Comparison of ENCODE assay signal across 20 cellular contexts in genomic region chr19:15253513-15253912, GRCh38. TPM values are rescaled to one million over a fixed set of nuclear protein-coding genes. Genes with fewer than 3 reads are reported as not detected.
DNase-seq lines count a peak whose midpoint lies in the region; ATAC-seq and TF ChIP-seq lines count a peak whose summit lies in the region.
"Had no signal": no experiment of that assay in that cellular context is flagged by ENCODE, and none has a peak within 500 bp of the region (broad histone marks: within the 10 kb centered on the region; RNA-seq: fewer than 3 reads in every experiment).

No MANE protein-coding gene starts in this region.

- TF ChIP-seq CTCF in HEK293 (tag by site-specific recombination; IDR thresholded peaks at IDR 0.05) (no peak), H9 (conservative IDR thresholded peaks at IDR 0.05) (no peak), GM20000 (IDR thresholded peaks at IDR 0.05; ENCODE audit: extremely low read depth, missing control alignments) (no peak)

- H3K79me1 ChIP-seq in H9 (ENCODE audit: insufficient read depth, low read depth, low read length, poor library complexity, severe bottlenecking), result no peaks in the 10 kb centered on the region

- H3K9me3 Mint-ChIP-seq in central memory CD8-positive, alpha-beta T cell, result no peaks in the 10 kb centered on the region
- H3K9me3 Mint-ChIP-seq in naive B cell (no peaks in the 10 kb centered on the region), H9 (no peaks in the 10 kb centered on the region)
- H3K9me3 Mint-ChIP-seq: dendritic cell treated with granulocyte-macrophage colony-stimulating factor and Interleukin-4, amounts not matched to agents 40 ng/mL and 50 ng/mL, for 4 days; stimulated activated effector memory CD8-positive, alpha-beta T cell treated with anti-CD3 and anti-CD28 coated beads, Interleukin-12 subunit alpha, Interleukin-12 subunit beta, amount 100 ng/mL, for 72 hours; T-helper 1 cell treated with Interleukin-12 subunit alpha and Interleukin-12 subunit beta and Interleukin-4 antibody, amounts not matched to agents 30 μg/mL and 1 μg/mL, for 36 hours had no signal

- no peak overlapping the region for H3K14ac ChIP-seq in H9 (ENCODE audit: insufficient read depth, low read length)

- H3K23me2 ChIP-seq in H9 (ENCODE audit: insufficient read length, low read depth, low read length, poor library complexity, severe bottlenecking), result no peaks in the 10 kb centered on the region

- H3K9ac ChIP-seq in stomach smooth muscle (ENCODE audit: low read length in 2 of 2), result no peak overlapping the region
- no peak overlapping the region for H3K9ac ChIP-seq in H9 (ENCODE audit: extremely low read depth, insufficient read length, low read length)

- H3K27ac Mint-ChIP-seq in central memory CD8-positive, alpha-beta T cell (ENCODE audit: low read depth), result peak overlapping the region; percentile 67
- H3K27ac Mint-ChIP-seq in naive B cell, result peak overlapping the region; percentile 60 to 87 (median 77)
- H3K27ac Mint-ChIP-seq in H9, result peak overlapping the region in 1 of 3 experiments; percentile 64; a peak in 2 of 7 replicates
- H3K27ac Mint-ChIP-seq: dendritic cell treated with granulocyte-macrophage colony-stimulating factor and Interleukin-4, amounts not matched to agents 40 ng/mL and 50 ng/mL, for 4 days; T-helper 1 cell treated with Interleukin-12 subunit alpha and Interleukin-12 subunit beta and Interleukin-4 antibody, amounts not matched to agents 30 μg/mL and 1 μg/mL, for 36 hours had no signal

- H3K27ac ChIP-seq in HEK293 (ENCODE audit: extremely low read depth, low read depth, low read length) (no peak overlapping the region), stomach smooth muscle (ENCODE audit: low read length) (peak overlapping the region; percentile 46), H9 (ENCODE audit: insufficient read length, low read depth, low read length) (no peak overlapping the region)

- H3K36me3 ChIP-seq in HEK293 (ENCODE audit: control insufficient read depth in 2 of 2, insufficient read depth in 1 of 2, low read length in 2 of 2) (peaks cover 13 to 91% of the 10 kb centered on the region in 2 experiments; a peak in 2 of 3 replicates), stomach smooth muscle (ENCODE audit: control insufficient read depth in 2 of 2, insufficient read depth in 2 of 2, low read length in 2 of 2) (peaks cover 65% of the 10 kb centered on the region in 2 donors)

- no peak overlapping the region for H2BK12ac ChIP-seq in H9 (ENCODE audit: insufficient read length, low read depth, low read length)

- no peak overlapping the region for H3K4me3 Mint-ChIP-seq in central memory CD8-positive, alpha-beta T cell
- peak overlapping the region in 3 of 8 donors; percentile 15 to 67 (median 36) for H3K4me3 Mint-ChIP-seq in naive B cell
- H3K4me3 Mint-ChIP-seq in H9, result no peak overlapping the region
- H3K4me3 Mint-ChIP-seq: dendritic cell treated with granulocyte-macrophage colony-stimulating factor and Interleukin-4, amounts not matched to agents 40 ng/mL and 50 ng/mL, for 4 days; stimulated activated effector memory CD8-positive, alpha-beta T cell treated with anti-CD3 and anti-CD28 coated beads, Interleukin-12 subunit alpha, Interleukin-12 subunit beta, amount 100 ng/mL, for 72 hours; T-helper 1 cell treated with Interleukin-12 subunit alpha and Interleukin-12 subunit beta and Interleukin-4 antibody, amounts not matched to agents 30 μg/mL and 1 μg/mL, for 36 hours had no signal

- H3K18ac ChIP-seq in H9 (ENCODE audit: insufficient read length, low read depth, low read length), result no peak overlapping the region

- no peak overlapping the region for H2BK20ac ChIP-seq in H9 (ENCODE audit: low read depth, low read length, poor library complexity, severe bottlenecking)

- DNase-seq in central memory CD8-positive, alpha-beta T cell (ENCODE audit: low spot score in 2 of 2), result no peak
- DNase-seq in naive B cell (no peak), NCI-H1417 (lab: John Stamatoyannopoulos, UW) (no peak), EL (no peak), H9 (no peak), GM20000 (ENCODE audit: low spot score) (no peak)
- DNase-seq: activated CD4-positive, CD25-positive, alpha-beta regulatory T cell; activated effector memory CD4-positive, alpha-beta T cell treated with Interleukin-2 at 50 U/mL for 16 hours; Calu3; GDM1; midbrain; NCI-H1436 treated with DMSO at 0.1 percent for 48 hours; NCI-H345; SHP77 treated with DMSO at 0.1 percent for 48 hours had no signal

- no peak overlapping the region for H3K4ac ChIP-seq in H9 (ENCODE audit: low read depth, low read length)

- no peak overlapping the region for H2AFZ ChIP-seq in H9 (ENCODE audit: low read length)

- H3K9me3 ChIP-seq in HEK293 (ENCODE audit: control insufficient read depth, insufficient read depth, low read depth, low read length) (no peaks in the 10 kb centered on the region), stomach smooth muscle (ENCODE audit: control insufficient read depth in 2 of 2, low read length in 2 of 2) (no peaks in the 10 kb centered on the region), H9 (ENCODE audit: control insufficient read depth, low read depth, low read length) (no peaks in the 10 kb centered on the region)

- no peak overlapping the region for H2AK5ac ChIP-seq in H9 (ENCODE audit: insufficient read length, low read length)

- no peak overlapping the region for H2BK5ac ChIP-seq in H9 (ENCODE audit: insufficient read length, low read length)

- no peaks in the 10 kb centered on the region for H3K4me1 Mint-ChIP-seq in central memory CD8-positive, alpha-beta T cell
- peaks cover 17 to 45% (median 23%) of the 10 kb centered on the region in 3 donors for H3K4me1 Mint-ChIP-seq in naive B cell
- H3K4me1 Mint-ChIP-seq in H9, result peaks cover 14 to 27% of the 10 kb centered on the region in 2 experiments

- H3K27me3 Mint-ChIP-seq in central memory CD8-positive, alpha-beta T cell, result no peaks in the 10 kb centered on the region
- H3K27me3 Mint-ChIP-seq in naive B cell (no peaks in the 10 kb centered on the region), H9 (ENCODE audit: low read depth) (no peaks in the 10 kb centered on the region)
- H3K27me3 Mint-ChIP-seq: dendritic cell treated with granulocyte-macrophage colony-stimulating factor and Interleukin-4, amounts not matched to agents 40 ng/mL and 50 ng/mL, for 4 days had no signal

- no peak overlapping the region for H3K56ac ChIP-seq in H9 (ENCODE audit: insufficient read length, low read depth, low read length)

- WGBS in H9 (ENCODE audit: extremely low coverage, insufficient read length, low lambda C conversion rate), result no CpG with 5 or more reads among the region's 15 CpGs

- CTCF ChIA-PET in HEK293 (lab: Yijun Ruan, JAX), result interaction anchor here (0.6 to 1.2 kb wide), 3 partner anchors 10 to 96 kb away, joined by 3 read pairs; no protein-coding TSS in a partner anchor

- no peak overlapping the region for H4K91ac ChIP-seq in H9 (ENCODE audit: insufficient read length, low read depth, low read length)

- H2BK120ac ChIP-seq in H9 (ENCODE audit: low read depth, low read length, poor library complexity, severe bottlenecking), result no peak overlapping the region

- peaks cover 35% of the 10 kb centered on the region for H3K36me3 Mint-ChIP-seq in central memory CD8-positive, alpha-beta T cell (ENCODE audit: insufficient read depth)
- H3K36me3 Mint-ChIP-seq in naive B cell (peaks cover 6 to 22% of the 10 kb centered on the region in 2 donors), H9 (ENCODE audit: insufficient read depth in 1 of 3, low read depth in 3 of 3) (peaks cover 39 to 75% (median 75%) of the 10 kb centered on the region in 3 experiments; a peak in 6 of 7 replicates)

- no peaks in the 10 kb centered on the region for H3K27me3 ChIP-seq in stomach smooth muscle (ENCODE audit: control insufficient read depth in 1 of 2, insufficient read depth in 2 of 2, low read length in 2 of 2)
- H3K27me3 ChIP-seq in H9 (ENCODE audit: insufficient read depth, low read length), result no peaks in the 10 kb centered on the region

- H4K20me1 ChIP-seq in H9 (ENCODE audit: control insufficient read depth, insufficient read depth, insufficient read length), result peaks cover 2% of the 10 kb centered on the region

- no peak overlapping the region for H4K8ac ChIP-seq in H9 (replicated peaks; ENCODE audit: insufficient read length, low read depth, low read length)

- no peak overlapping the region for H3K4me3 ChIP-seq in HEK293 (ENCODE audit: low read depth, low read length)
- H3K4me3 ChIP-seq in stomach smooth muscle (ENCODE audit: low read length in 2 of 2), result no peak overlapping the region

- no peak overlapping the region for H2BK15ac ChIP-seq in H9 (ENCODE audit: low read depth, low read length)

- POLR2A ChIA-PET in HEK293 (lab: Yijun Ruan, JAX), result no interaction called here

- no peak for ATAC-seq in central memory CD8-positive, alpha-beta T cell (replicated peaks; ENCODE audit: extremely low read depth, poor library complexity, severe bottlenecking)
- peak; percentile 11 to 35 for ATAC-seq in naive B cell (ENCODE audit: low read depth in 2 of 2)
- ATAC-seq: stimulated activated effector memory CD8-positive, alpha-beta T cell treated with anti-CD3 and anti-CD28 coated beads, Interleukin-12 subunit alpha, Interleukin-12 subunit beta, amount 100 ng/mL, for 72 hours had no signal

- H3K4me2 ChIP-seq in H9 (ENCODE audit: insufficient read depth, insufficient read length, low read length), result no peak overlapping the region

- no peak overlapping the region for H3K23ac ChIP-seq in H9 (ENCODE audit: insufficient read length, low read depth, low read length)

- no peak overlapping the region for H3T11ph ChIP-seq in H9 (ENCODE audit: low read length)

- no peaks in the 10 kb centered on the region for H3K4me1 ChIP-seq in HEK293 (ENCODE audit: control insufficient read depth, insufficient read depth, low read length)
- peaks cover 54% of the 10 kb centered on the region for H3K4me1 ChIP-seq in stomach smooth muscle (ENCODE audit: control insufficient read depth, insufficient read depth, low read length)
- no peaks in the 10 kb centered on the region for H3K4me1 ChIP-seq in H9 (ENCODE audit: insufficient read depth, low read length)

- no peak overlapping the region for H4K5ac ChIP-seq in H9 (ENCODE audit: insufficient read length, low read depth, low read length)

- H3K79me2 ChIP-seq in H9 (ENCODE audit: insufficient read depth, low read length), result no peaks in the 10 kb centered on the region

TF ChIP-seq in HEK293, 187 proteins besides CTCF, POLR2A, EP300 and RAD21:
- no peak for TF ChIP-seq ZNF837 (tag by site-specific recombination; IDR thresholded peaks at IDR 0.05)
- TF ChIP-seq KLF1 (tag by site-specific recombination; IDR thresholded peaks at IDR 0.05), result peak; percentile 36; the same call in 1 of the 2 replicates
- TF ChIP-seq KLF9 (tag by site-specific recombination; IDR thresholded peaks at IDR 0.05; ENCODE audit: low read depth), result peak; percentile 30; the same call in 1 of the 2 replicates
- no peak for TF ChIP-seq ZNF292 (tag by site-specific recombination; IDR thresholded peaks at IDR 0.05; ENCODE audit: borderline replicate concordance, low read depth)

RNA-seq across cellular contexts. Expression of gene EPHX3, which starts 21.3 kb away (rescaled TPM):
- polyA plus RNA-seq in naive B cell (ENCODE audit: low read depth in 6 of 6), result not detected
- total RNA-seq in H9 (2021), result 26.7 and 27.4 TPM in 2 replicates
- total RNA-seq: LHCN-M2 had no signal

RNA-seq across cellular contexts. Expression of gene NOTCH3, which starts 52.7 kb away (rescaled TPM):
- not detected for polyA plus RNA-seq in naive B cell (ENCODE audit: low read depth in 6 of 6)
- total RNA-seq in H9 (2021), result 164 and 165 TPM in 2 replicates
